In genomic region chr13:112873851-112874750, GRCh38 we compare ENCODE assay signal across 8 cellular contexts.
DNase-seq lines count a peak whose midpoint lies in the region; ATAC-seq and TF ChIP-seq lines count a peak whose summit lies in the region.

No MANE protein-coding gene starts in this region.

- intact Hi-C loops in Panc1 (cut with micrococcal nuclease; ENCODE audit: unreplicated experiment) (loop anchor here (10.0 kb wide), 1 partner anchor 229 kb away; no protein-coding TSS in a partner anchor), Right ventricle myocardium inferior (cut with DNase I) (loop anchor here (1.0 to 2.0 kb wide), 2 partner anchors 184 to 233 kb away; partner anchors contain the start of gene ATP11A), psoas muscle (cut with DNase I) (loop anchor here in 1 of 2 donors (1.0 to 10.0 kb wide), 2 partner anchors 234 to 1399 kb away; no protein-coding TSS in a partner anchor), vagina (cut with DNase I) (loop anchor here (5.0 kb wide), 1 partner anchor 232 kb away; no protein-coding TSS in a partner anchor)

- peak; percentile 74 for DNase-seq in ELR (ENCODE audit: low read depth)
- DNase-seq in HT1080 (ENCODE audit: low read depth) = peak; percentile 52
- DNase-seq in Panc1 (ENCODE audit: low read depth, low spot score) = peak; percentile 27
- peak in 3 of 4 experiments; percentile 20 to 84 (median 79) for DNase-seq in activated naive CD4-positive, alpha-beta T cell (lab: John Stamatoyannopoulos, UW)
- peak; percentile 92 for DNase-seq in Right ventricle myocardium inferior (ENCODE audit: missing footprints)
- peak; percentile 83 to 88 for DNase-seq in psoas muscle
- DNase-seq in vagina (ENCODE audit: extremely low spot score in 2 of 2) = no peak

- H3K27me3 ChIP-seq in Panc1 (ENCODE audit: control insufficient read depth, insufficient read depth, low read length) (no peaks in the 10 kb centered on the region), psoas muscle (ENCODE audit: insufficient read depth in 3 of 3, low read length in 2 of 3) (no peaks in the 10 kb centered on the region), vagina (no peaks in the 10 kb centered on the region)

- H3K27ac ChIP-seq in Panc1 (ENCODE audit: low read length) = no peak overlapping the region; the same call in 1 of the 2 replicates
- H3K27ac ChIP-seq in psoas muscle = peak overlapping the region; percentile 23
- H3K27ac ChIP-seq in vagina = no peak overlapping the region

- ATAC-seq in GM21528 (IDR thresholded peaks at IDR 0.05; ENCODE audit: low FRiP score, unreplicated experiment) (peak; percentile 88), Panc1 (peak; percentile 93), Right ventricle myocardium inferior (peak; percentile 84), psoas muscle (peak; percentile 87 to 97 (median 92))

- H3K9me3 ChIP-seq in Panc1 (ENCODE audit: control insufficient read depth, insufficient read depth, low read depth, low read length) (no peaks in the 10 kb centered on the region), psoas muscle (no peaks in the 10 kb centered on the region), vagina (no peaks in the 10 kb centered on the region)

- in situ Hi-C loops in Panc1 (cut with HindIII; ENCODE audit: low pct_unique_long_range_greater_than_20kb, low sequenced_read_pairs) = no loop called here

- H3K36me3 ChIP-seq in Panc1 (ENCODE audit: control insufficient read depth, insufficient read depth, low read length) (no peaks in the 10 kb centered on the region), psoas muscle (ENCODE audit: insufficient read depth in 1 of 2, low read depth in 1 of 2) (peaks cover 0 to 46% of the 10 kb centered on the region in 2 donors), vagina (peaks cover 0 to 22% of the 10 kb centered on the region in 2 donors)

- TF ChIP-seq CTCF in Panc1 (IDR thresholded peaks at IDR 0.05) (peak; percentile 84), psoas muscle (IDR thresholded peaks at IDR 0.05) (peak; percentile 97), vagina (IDR thresholded peaks at IDR 0.05) (peak; percentile 67 to 91 (median 78))

- H3K4me1 ChIP-seq in Panc1 (ENCODE audit: control insufficient read depth, insufficient read depth, low read length) (no peaks in the 10 kb centered on the region), psoas muscle (no peaks in the 10 kb centered on the region), vagina (no peaks in the 10 kb centered on the region)

- WGBS in psoas muscle, 3 donors = 54 to 63% (median 58%) methylated on average over 36 to 40 of the region's 40 CpGs

- no TSS peak for BruUV-seq in Panc1 (replicated peaks; lab: Mats Ljungman, UMichigan)

- POLR2A ChIA-PET in Panc1 (lab: Charles Lee) = interaction anchor here (0.6 kb wide), 1 partner anchor 21 kb away, joined by 3 read pairs; no protein-coding TSS in a partner anchor

- CTCF ChIA-PET in Panc1 (lab: Charles Lee) = interaction anchor here (0.9 kb wide), 2 partner anchors 25 to 233 kb away, joined by 3 read pairs; no protein-coding TSS in a partner anchor

- TF ChIP-seq POLR2A in vagina (IDR thresholded peaks at IDR 0.05) = no peak

- H3K4me3 ChIP-seq in Panc1 (ENCODE audit: low read depth in 2 of 2, low read length in 2 of 2) = no peak overlapping the region
- H3K4me3 ChIP-seq in psoas muscle = no peak overlapping the region
- H3K4me3 ChIP-seq in vagina = no peak overlapping the region

Comparison
In these comparisons a context has a peak if more than half of its experiments do, and no peak if none do; other contexts are left out.
1. DNase-seq: peak in ELR (single experiment), HT1080 (single experiment), Panc1 (single experiment), activated naive CD4-positive, alpha-beta T cell (3 of 4), Right ventricle myocardium inferior (single experiment) and psoas muscle (2 of 2); none in vagina (0 of 2).
2. Peak in every context shown above with its lines, with median percentiles within 50 percentile points of each other: ATAC-seq and CTCF ChIP-seq.